15 cellular contexts compared by ENCODE assay signal in the genomic region with DNA sequence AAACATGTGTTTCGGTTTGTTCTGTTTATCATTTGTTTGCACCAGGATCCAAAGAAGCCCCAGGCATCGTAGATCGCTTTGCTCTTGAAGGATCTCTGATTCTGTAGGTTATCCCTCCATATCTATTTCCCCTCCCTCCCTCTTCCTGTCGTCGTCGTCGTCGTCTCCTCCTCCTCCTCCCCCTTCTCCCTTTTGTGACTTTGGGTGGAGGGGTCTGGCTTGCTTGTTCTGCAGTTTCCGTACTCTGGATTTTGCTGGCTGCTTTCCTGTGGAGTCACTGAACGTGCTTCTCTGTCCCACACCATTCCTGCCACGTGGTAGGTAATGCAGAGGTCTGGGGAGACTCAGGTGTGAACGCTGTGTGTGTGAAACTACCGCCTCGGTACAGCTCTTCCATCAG.
DNase-seq lines count a peak whose midpoint lies in the region; ATAC-seq, FAIRE-seq and TF ChIP-seq lines count a peak whose summit lies in the region.
"Had no signal": no experiment of that assay in that cellular context is flagged by ENCODE, and none has a peak within 500 bp of the region (broad histone marks: within the 10 kb centered on the region; RNA-seq: fewer than 3 reads in every experiment).

No MANE protein-coding gene starts in this region.

- no peaks in the 10 kb centered on the region; the same call in 1 of the 2 replicates for H3F3A ChIP-seq in GM23338 (replicated peaks; ENCODE audit: low read depth)

- no peaks in the 10 kb centered on the region for H3K9me3 Mint-ChIP-seq in activated naive CD4-positive, alpha-beta T cell treated with anti-CD3 and anti-CD28 coated beads for 36 hours
- H3K9me3 Mint-ChIP-seq in GM23338: no peaks in the 10 kb centered on the region
- H3K9me3 Mint-ChIP-seq in astrocyte (ENCODE audit: unreplicated experiment): peaks cover 3% of the 10 kb centered on the region

- DNase-seq in activated naive CD4-positive, alpha-beta T cell treated with anti-CD3 and anti-CD28 coated beads for 36 hours: no peak
- DNase-seq in activated naive CD4-positive, alpha-beta T cell (lab: John Stamatoyannopoulos, UW): no peak
- DNase-seq in GM23338 (ENCODE audit: low spot score): no peak
- no peak for DNase-seq in astrocyte (ENCODE audit: low read depth)
- no peak for DNase-seq in NCI-H774 (lab: John Stamatoyannopoulos, UW)
- DNase-seq in globus pallidus (ENCODE audit: low spot score): no peak
- DNase-seq: ACHN, NCI-H1417, NCI-H1930, NCI-H2171, NCI-H510A, SJCRH30 had no signal

- H3K79me2 ChIP-seq in GM23338 (replicated peaks; ENCODE audit: insufficient read depth) (no peaks in the 10 kb centered on the region), astrocyte (ENCODE audit: insufficient read depth, low read length) (no peaks in the 10 kb centered on the region)

- peaks cover 23% of the 10 kb centered on the region for H3K4me1 Mint-ChIP-seq in activated naive CD4-positive, alpha-beta T cell treated with anti-CD3 and anti-CD28 coated beads for 36 hours (ENCODE audit: low read depth)
- peaks cover 29% of the 10 kb centered on the region for H3K4me1 Mint-ChIP-seq in GM23338
- peaks cover 27% of the 10 kb centered on the region for H3K4me1 Mint-ChIP-seq in astrocyte (ENCODE audit: low read depth, unreplicated experiment)

- no peak overlapping the region for H3K4me2 ChIP-seq in GM23338
- no peak overlapping the region for H3K4me2 ChIP-seq in astrocyte (ENCODE audit: low read length)

- no peaks in the 10 kb centered on the region for H3K27me3 ChIP-seq in GM23338 (ENCODE audit: insufficient read depth)
- no peaks in the 10 kb centered on the region for H3K27me3 ChIP-seq in astrocyte (ENCODE audit: insufficient read depth, low read length)
- no peaks in the 10 kb centered on the region for H3K27me3 ChIP-seq in thymus (ENCODE audit: control insufficient read depth, insufficient read depth)
- H3K27me3 ChIP-seq: SJCRH30 had no signal

- H3K36me3 Mint-ChIP-seq in activated naive CD4-positive, alpha-beta T cell treated with anti-CD3 and anti-CD28 coated beads for 36 hours (ENCODE audit: low read depth): no peaks in the 10 kb centered on the region
- H3K36me3 Mint-ChIP-seq in GM23338 (ENCODE audit: low read depth): no peaks in the 10 kb centered on the region
- H3K36me3 Mint-ChIP-seq in astrocyte (ENCODE audit: low read depth, unreplicated experiment): peaks cover 10% of the 10 kb centered on the region

- H3K36me3 ChIP-seq in GM23338 (ENCODE audit: insufficient read depth): no peaks in the 10 kb centered on the region
- H3K36me3 ChIP-seq in astrocyte (ENCODE audit: insufficient read depth, low read length): no peaks in the 10 kb centered on the region
- peaks cover 16% of the 10 kb centered on the region for H3K36me3 ChIP-seq in thymus (ENCODE audit: control insufficient read depth, insufficient read depth)
- H3K36me3 ChIP-seq: HAP-1, SJCRH30 had no signal

- H3K9me3 ChIP-seq in astrocyte (ENCODE audit: insufficient read depth, low read depth, low read length): no peaks in the 10 kb centered on the region
- H3K9me3 ChIP-seq in thymus (ENCODE audit: control insufficient read depth): no peaks in the 10 kb centered on the region
- H3K9me3 ChIP-seq: HAP-1, SJCRH30 had no signal

- no peaks in the 10 kb centered on the region for H3K27me3 Mint-ChIP-seq in activated naive CD4-positive, alpha-beta T cell treated with anti-CD3 and anti-CD28 coated beads for 36 hours (ENCODE audit: low read depth)
- no peaks in the 10 kb centered on the region for H3K27me3 Mint-ChIP-seq in GM23338 (ENCODE audit: insufficient read depth, low read depth, poor library complexity)
- H3K27me3 Mint-ChIP-seq in astrocyte (ENCODE audit: low read depth, unreplicated experiment): no peaks in the 10 kb centered on the region

- peaks cover 7% of the 10 kb centered on the region; the same call in 1 of the 2 replicates for H3K4me1 ChIP-seq in GM23338 (ENCODE audit: insufficient read depth)
- H3K4me1 ChIP-seq in astrocyte (ENCODE audit: insufficient read depth, low read length): peaks cover 24% of the 10 kb centered on the region
- H3K4me1 ChIP-seq in thymus (ENCODE audit: control insufficient read depth, insufficient read depth, low read length): peaks cover 78% of the 10 kb centered on the region
- H3K4me1 ChIP-seq: HAP-1, SJCRH30 had no signal

- ATAC-seq in GM23338: no peak

- H4K20me1 ChIP-seq in GM23338 (replicated peaks; ENCODE audit: insufficient read depth) (no peaks in the 10 kb centered on the region), astrocyte (ENCODE audit: insufficient read depth, low read length) (no peaks in the 10 kb centered on the region)

- H3K9me2 ChIP-seq in GM23338 (ENCODE audit: insufficient read depth): no peaks in the 10 kb centered on the region

- peak overlapping the region; percentile 28 for H3K4me3 Mint-ChIP-seq in activated naive CD4-positive, alpha-beta T cell treated with anti-CD3 and anti-CD28 coated beads for 36 hours
- no peak overlapping the region for H3K4me3 Mint-ChIP-seq in GM23338
- no peak overlapping the region for H3K4me3 Mint-ChIP-seq in astrocyte (ENCODE audit: unreplicated experiment)

- FAIRE-seq in astrocyte (lab: Jason Lieb, UNC): no peak

- H3K27ac ChIP-seq in GM23338 (ENCODE audit: low read depth) (no peak overlapping the region), astrocyte (ENCODE audit: low read depth, low read length) (no peak overlapping the region), thymus (ENCODE audit: low read depth) (peak overlapping the region; percentile 64)
- H3K27ac ChIP-seq: RWPE1, SJCRH30 had no signal

- H2AFZ ChIP-seq in GM23338 (peak overlapping the region; percentile 74; the same call in 1 of the 2 replicates), astrocyte (ENCODE audit: low read depth, low read length) (no peak overlapping the region)

- no peak overlapping the region for H3K9ac ChIP-seq in astrocyte (ENCODE audit: low read length)

- H3K27ac Mint-ChIP-seq in activated naive CD4-positive, alpha-beta T cell treated with anti-CD3 and anti-CD28 coated beads for 36 hours: no peak overlapping the region
- no peak overlapping the region for H3K27ac Mint-ChIP-seq in GM23338
- peak overlapping the region; percentile 70 for H3K27ac Mint-ChIP-seq in astrocyte (ENCODE audit: unreplicated experiment)

- WGBS in thymus: 22% methylated on average over 14 of the region's 14 CpGs

- H3K4me3 ChIP-seq in GM23338 (no peak overlapping the region), astrocyte (ENCODE audit: insufficient read depth, low read depth, low read length) (no peak overlapping the region), thymus (ENCODE audit: low read length) (peak overlapping the region; percentile 54)
- H3K4me3 ChIP-seq: HAP-1, SJCRH30 had no signal

- TF ChIP-seq CTCF in GM23338 (conservative IDR thresholded peaks at IDR 0.05; ENCODE audit: low read depth in 2 of 2): no peak
- TF ChIP-seq CTCF in astrocyte (IDR thresholded peaks at IDR 0.05; ENCODE audit: insufficient read depth, low read depth, low read length): no peak

- CTCF ChIA-PET in activated naive CD4-positive, alpha-beta T cell treated with anti-CD3 and anti-CD28 coated beads for 36 hours (lab: Charles Lee): no interaction called here

- intact Hi-C loops in activated naive CD4-positive, alpha-beta T cell treated with anti-CD3 and anti-CD28 coated beads for 36 hours (cut with micrococcal nuclease): no loop called here

TF ChIP-seq in GM23338, 12 proteins besides CTCF, POLR2A, EP300 and RAD21:
- TF ChIP-seq JUNB (IDR thresholded peaks at IDR 0.05; ENCODE audit: unreplicated experiment) (no peak), POLR2AphosphoS5 (IDR thresholded peaks at IDR 0.05; ENCODE audit: low read depth) (no peak), NANOG (IDR thresholded peaks at IDR 0.05; ENCODE audit: borderline replicate concordance) (no peak)
TF ChIP-seq in GM23338: peak in this region for 0.
